8 cellular contexts compared by ENCODE assay signal in genomic region chr9:35488566-35489312, GRCh38. TPM values are rescaled to one million over a fixed set of nuclear protein-coding genes. Genes with fewer than 3 reads are reported as not detected.
DNase-seq lines count a peak whose midpoint lies in the region; ATAC-seq, FAIRE-seq and TF ChIP-seq lines count a peak whose summit lies in the region.

No MANE protein-coding gene starts in this region.

- no peaks in the 10 kb centered on the region for H3K36me3 Mint-ChIP-seq in activated CD8-positive, alpha-beta memory T cell treated with anti-CD3 and anti-CD28 coated beads, Interleukin-2, amount 10 ng/mL, durations not matched to agents 7 days and 5 days

- peaks cover 30% of the 10 kb centered on the region for H3K4me1 ChIP-seq in HepG2 (ENCODE audit: insufficient read depth, low read length)
- peaks cover 8% of the 10 kb centered on the region in 2 donors for H3K4me1 ChIP-seq in thyroid gland

- intact Hi-C loops in HepG2 (cut with micrococcal nuclease; ENCODE audit: unreplicated experiment), result loop anchor here (2.0 kb wide), 1 partner anchor 66 kb away; no protein-coding TSS in a partner anchor
- intact Hi-C loops in thyroid gland (cut with DNase I), result loop anchor here (2.0 kb wide), 1 partner anchor 66 kb away; no protein-coding TSS in a partner anchor

- H3K4me3 ChIP-seq in astrocyte of the cerebellum (ENCODE audit: low read depth, low read length) (peak overlapping the region; percentile 76), HepG2 (replicated peaks in 1 of 3; ENCODE audit: insufficient read depth in 1 of 3, low read depth in 2 of 3, low read length in 3 of 3) (peak overlapping the region; percentile 76 to 97 (median 87)), thyroid gland (replicated peaks in 1 of 3) (peak overlapping the region in 2 of 3 donors; percentile 64 to 76)

- H3K4me3 Mint-ChIP-seq in activated CD8-positive, alpha-beta memory T cell treated with anti-CD3 and anti-CD28 coated beads, Interleukin-2, amount 10 ng/mL, durations not matched to agents 7 days and 5 days, result peak overlapping the region; percentile 37

- H3K9ac ChIP-seq in HepG2 (ENCODE audit: insufficient read depth, low read depth, low read length), result peak overlapping the region; percentile 76

- H3K9me3 ChIP-seq in HepG2 (ENCODE audit: low read length) (no peaks in the 10 kb centered on the region), thyroid gland (no peaks in the 10 kb centered on the region)

- peak overlapping the region; percentile 93 for H3K4me2 ChIP-seq in HepG2 (ENCODE audit: low read depth, low read length)

- TF ChIP-seq POLR2A in HepG2 (IDR thresholded peaks at IDR 0.05; ENCODE audit: insufficient read depth in 1 of 2, low read depth in 2 of 2, low read length in 2 of 2), result 0 out of 4 replicates have a peak, but pooled peaks of 1 of the 2 experiments have one; percentile 6
- no peak for TF ChIP-seq POLR2A in thyroid gland (IDR thresholded peaks at IDR 0.05)

- peak overlapping the region; percentile 78 for H2AFZ ChIP-seq in HepG2 (ENCODE audit: low read length)

- 20% methylated on average over 10 of the region's 10 CpGs for WGBS in HepG2 (ENCODE audit: low lambda C conversion rate)
- 81 to 83% methylated on average over 10 of the region's 10 CpGs for WGBS in thyroid gland, 2 donors

- CTCF ChIA-PET in activated CD8-positive, alpha-beta memory T cell treated with anti-CD3 and anti-CD28 coated beads, Interleukin-2, amount 10 ng/mL, durations not matched to agents 7 days and 5 days (lab: Charles Lee), result interaction anchor here (1.1 to 2.1 kb wide), 3 partner anchors 12 to 207 kb away, joined by 3 to 7 read pairs (median 3); no protein-coding TSS in a partner anchor
- CTCF ChIA-PET in HepG2 (lab: Yijun Ruan, JAX; ENCODE audit: low intra/inter-chr PET ratio, low total read pairs), result interaction anchor here (1.3 to 3.7 kb wide), 2 partner anchors 22 to 65 kb away, joined by 3 to 26 read pairs; no protein-coding TSS in a partner anchor

- ATAC-seq in activated CD8-positive, alpha-beta memory T cell treated with anti-CD3 and anti-CD28 coated beads, Interleukin-2, amount 10 ng/mL, durations not matched to agents 7 days and 5 days, result no peak
- ATAC-seq in HepG2 (peak; percentile 25; the same call in 2 of the 3 replicates), HG03175 (IDR thresholded peaks at IDR 0.05; ENCODE audit: unreplicated experiment) (no peak), GM19397 (IDR thresholded peaks at IDR 0.05; ENCODE audit: unreplicated experiment) (no peak)

- H3K79me2 ChIP-seq in HepG2 (ENCODE audit: insufficient read depth, low read length), result peaks cover 7% of the 10 kb centered on the region

- H3K9me3 Mint-ChIP-seq in activated CD8-positive, alpha-beta memory T cell treated with anti-CD3 and anti-CD28 coated beads, Interleukin-2, amount 10 ng/mL, durations not matched to agents 7 days and 5 days (ENCODE audit: low read depth), result no peaks in the 10 kb centered on the region

- TF ChIP-seq CTCF in astrocyte of the cerebellum (IDR thresholded peaks at IDR 0.05; ENCODE audit: low read depth, low read length, missing control alignments) (no peak), HepG2 (CRISPR knock-in tag; IDR thresholded peaks at IDR 0.05) (no peak), thyroid gland (IDR thresholded peaks at IDR 0.05) (no peak)

- H3K27me3 ChIP-seq in HepG2 (ENCODE audit: control insufficient read depth in 1 of 2, insufficient read depth in 2 of 2, low read length in 2 of 2), result no peaks in the 10 kb centered on the region
- no peaks in the 10 kb centered on the region for H3K27me3 ChIP-seq in thyroid gland

- peaks cover 40% of the 10 kb centered on the region for H3K27me3 Mint-ChIP-seq in activated CD8-positive, alpha-beta memory T cell treated with anti-CD3 and anti-CD28 coated beads, Interleukin-2, amount 10 ng/mL, durations not matched to agents 7 days and 5 days

- 0 out of 2 replicates have a peak, but pooled peaks cover 3% of the 10 kb centered on the region for H4K20me1 ChIP-seq in HepG2 (ENCODE audit: insufficient read depth, low read length)

- POLR2A ChIA-PET in HepG2 (lab: Yijun Ruan, JAX), result interaction anchor here (1.0 to 1.6 kb wide), 8 partner anchors 30 to 244 kb away, joined by 3 to 15 read pairs (median 4); partner anchors contain the start of genes CREB3 and TLN1

- H3K36me3 ChIP-seq in HepG2 (replicated peaks in 1 of 2; ENCODE audit: control insufficient read depth in 1 of 2, insufficient read depth in 2 of 2, low read length in 2 of 2), result no peaks in the 10 kb centered on the region
- H3K36me3 ChIP-seq in thyroid gland, result no peaks in the 10 kb centered on the region

- BruUV-seq in HepG2 (replicated peaks; lab: Mats Ljungman, UMichigan), result TSS peak; percentile 79

- H3K27ac ChIP-seq in HepG2 (ENCODE audit: extremely low read length, insufficient read depth, low read length), result peak overlapping the region; percentile 71
- H3K27ac ChIP-seq in thyroid gland, result peak overlapping the region; percentile 76 to 97 (median 97)

- no peak for DNase-seq in activated CD8-positive, alpha-beta memory T cell treated with anti-CD3 and anti-CD28 coated beads, Interleukin-2, amount 10 ng/mL, durations not matched to agents 7 days and 5 days
- DNase-seq in activated CD8-positive, alpha-beta memory T cell treated with anti-CD3 and anti-CD28 coated beads, Interleukin-2, amount 50 U/mL, for 4 hours, result no peak
- DNase-seq in astrocyte of the cerebellum (ENCODE audit: low read depth) (no peak), HepG2 (ENCODE audit: low spot score) (peak; percentile 52), thyroid gland (no peak), LoVo (ENCODE audit: low spot score) (no peak)

- peaks cover 18% of the 10 kb centered on the region for H3K4me1 Mint-ChIP-seq in activated CD8-positive, alpha-beta memory T cell treated with anti-CD3 and anti-CD28 coated beads, Interleukin-2, amount 10 ng/mL, durations not matched to agents 7 days and 5 days

- no peak for TF ChIP-seq RAD21 in HepG2 (CRISPR knock-in tag; IDR thresholded peaks at IDR 0.05)

- FAIRE-seq in HepG2 (lab: Jason Lieb, UNC), result peak; percentile 46

- H3K27ac Mint-ChIP-seq in activated CD8-positive, alpha-beta memory T cell treated with anti-CD3 and anti-CD28 coated beads, Interleukin-2, amount 10 ng/mL, durations not matched to agents 7 days and 5 days, result no peak overlapping the region

- TF ChIP-seq EP300 in HepG2 (IDR thresholded peaks at IDR 0.05; ENCODE audit: low read depth in 2 of 2, low read length in 2 of 2) (no peak), HepG2 (CRISPR knock-in tag; IDR thresholded peaks at IDR 0.05; ENCODE audit: borderline replicate concordance) (no peak)

- in situ Hi-C loops in astrocyte of the cerebellum (cut with HindIII; ENCODE audit: low sequenced_read_pairs), result no loop called here
- in situ Hi-C loops in HepG2 (cut with HindIII; ENCODE audit: extremely low pct_ligation_motif_present, low pct_unique_long_range_greater_than_20kb), result loop anchor here (5.0 kb wide), 1 partner anchor 64 kb away; no protein-coding TSS in a partner anchor

TF ChIP-seq in HepG2, 621 proteins besides CTCF, POLR2A, EP300 and RAD21 (continues in another document):
- TF ChIP-seq DBP (CRISPR knock-in tag; IDR thresholded peaks at IDR 0.05; ENCODE audit: not compliant biosample characterization) (no peak), ZNF598 (CRISPR knock-in tag; IDR thresholded peaks at IDR 0.05; ENCODE audit: borderline replicate concordance) (no peak), ATF7 (IDR thresholded peaks at IDR 0.05) (no peak), ATF7 (CRISPR knock-in tag; IDR thresholded peaks at IDR 0.05) (no peak)

RNA-seq across cellular contexts. Expression of gene RUSC2, which starts 1.2 kb away (rescaled TPM):
- total RNA-seq in activated CD8-positive, alpha-beta memory T cell treated with anti-CD3 and anti-CD28 coated beads, Interleukin-2, amount 10 ng/mL, durations not matched to agents 7 days and 5 days, result 1 to 10 TPM in 1 of 2 experiments, under 1 TPM in 1; 0.99 to 2.8 TPM
- total RNA-seq in HepG2 (2016; rRNA removed; fragmentation: Illumina TruSeq; extraction: Trizol) (2.3 and 3.3 TPM in 2 replicates), thyroid gland (10 to 100 TPM; 15.2 to 28.2 (median 26.4) TPM)
- total RNA-seq in HepG2 (2016; cell fraction: cytosol; rRNA removed; fragmentation: Illumina TruSeq; extraction: Trizol; ENCODE audit: low read depth), result 1.1 and 1.7 TPM in 2 replicates
- total RNA-seq in HepG2 (2016; cell fraction: insoluble cytoplasmic fraction; rRNA removed; fragmentation: Illumina TruSeq; extraction: Trizol), result 1.9 and 3.8 TPM in 2 replicates
- 3.6 and 4.7 TPM in 2 replicates for total RNA-seq in HepG2 (2016; cell fraction: membrane; rRNA removed; fragmentation: Illumina TruSeq; extraction: Trizol)
- 3.3 and 4.1 TPM in 2 replicates for total RNA-seq in HepG2 (2016; cell fraction: nucleus; rRNA removed; fragmentation: Illumina TruSeq; extraction: Trizol)
- 2.8 and 3.7 TPM in 2 replicates for polyA plus RNA-seq in HepG2 (2011; rRNA removed)
- polyA plus RNA-seq in HepG2 (2011; cell fraction: cytosol; rRNA removed), result 1.7 and 2.1 TPM in 2 replicates
- 11.7 and 15.3 TPM in 2 replicates for polyA plus RNA-seq in HepG2 (2011; cell fraction: nucleus; rRNA removed)
- polyA plus RNA-seq in HepG2 (2012), result 1.9 and 2.4 TPM in 2 replicates
- 0.12 and 0.19 TPM in 2 replicates for polyA plus RNA-seq in HepG2 (2016; cell fraction: cytosol; fragmentation: Illumina TruSeq; extraction: Trizol; ENCODE audit: low read depth)
- polyA plus RNA-seq in HepG2 (2016; cell fraction: insoluble cytoplasmic fraction; fragmentation: Illumina TruSeq; extraction: Trizol; ENCODE audit: low read depth), result 1.8 and 2.2 TPM in 2 replicates
- polyA plus RNA-seq in HepG2 (2016; cell fraction: membrane; fragmentation: Illumina TruSeq; extraction: Trizol; ENCODE audit: low read depth), result 0.34 and 0.43 TPM in 2 replicates
- polyA plus RNA-seq in HepG2 (2016; cell fraction: nucleus; fragmentation: Illumina TruSeq; extraction: Trizol; ENCODE audit: insufficient read depth, low read depth), result 7.4 and 7.8 TPM in 2 replicates
- 25.2 and 27.1 TPM in 2 replicates for polyA minus RNA-seq in HepG2 (2011; rRNA and poly(A)+ RNA removed; ENCODE audit: low replicate concordance)
- 4.6 and 4.7 TPM in 2 replicates for polyA minus RNA-seq in HepG2 (2011; cell fraction: cytosol; rRNA and poly(A)+ RNA removed)
- polyA minus RNA-seq in HepG2 (2011; cell fraction: nucleus; rRNA and poly(A)+ RNA removed), result 5.7 and 6.6 TPM in 2 replicates
